Comparison of ENCODE assay signal across 8 cellular contexts in the genomic region with DNA sequence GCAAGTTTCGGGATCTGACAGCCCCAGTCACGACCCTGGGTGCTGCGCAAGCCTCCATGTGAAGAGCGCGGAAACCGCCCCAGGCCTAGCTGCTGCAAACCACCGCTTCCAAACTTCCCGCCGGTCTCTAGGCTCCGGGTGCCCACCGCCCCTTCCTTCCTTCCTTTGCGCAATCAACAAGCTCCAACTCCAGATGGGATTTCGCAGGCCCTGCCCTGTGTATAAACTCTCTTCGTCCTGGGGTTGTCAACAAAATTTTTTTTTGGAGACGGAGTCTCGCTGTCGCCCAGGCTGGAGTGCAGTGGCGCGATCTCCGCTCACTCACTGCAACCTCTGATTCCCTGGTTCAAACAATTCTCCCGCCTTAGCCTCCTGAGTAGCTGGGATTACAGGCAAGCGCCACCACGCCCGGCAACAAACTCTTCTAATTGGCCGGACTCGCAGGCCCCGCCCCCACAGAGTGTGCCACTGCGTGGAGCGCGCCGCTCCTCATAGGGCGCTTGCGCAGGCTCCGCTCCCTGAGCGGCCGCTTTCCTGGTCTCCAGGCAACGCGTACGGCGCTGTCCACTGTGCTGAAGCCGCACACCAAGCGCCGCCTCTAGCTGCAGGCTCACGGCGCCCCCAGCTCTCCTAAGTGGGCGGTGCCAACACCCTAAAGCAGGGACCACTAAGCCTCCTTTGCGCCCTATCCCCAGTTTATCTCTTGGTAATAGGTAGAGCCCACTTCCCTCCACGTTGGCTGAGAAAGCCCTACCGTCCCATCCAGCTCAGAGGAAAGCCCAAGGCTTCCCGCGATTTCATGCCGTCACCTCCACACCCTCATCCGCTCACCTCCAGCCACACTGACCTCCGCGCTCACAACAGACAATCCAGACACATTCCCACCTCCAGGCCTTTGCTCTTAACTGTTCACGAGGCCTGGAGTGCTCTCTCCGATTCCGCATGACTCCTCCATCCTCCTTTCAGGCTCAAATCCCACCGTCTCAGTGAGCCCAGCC. TPM values are rescaled to one million over a fixed set of nuclear protein-coding genes. Genes with fewer than 3 reads are reported as not detected.
DNase-seq lines count a peak whose midpoint lies in the region; ATAC-seq, FAIRE-seq and TF ChIP-seq lines count a peak whose summit lies in the region.

No MANE protein-coding gene starts in this region.

- H3K36me3 Mint-ChIP-seq in activated CD4-positive, alpha-beta T cell treated with anti-CD3 and anti-CD28 coated beads, Interleukin-2, amount 10 ng/mL, durations not matched to agents 24 days and 14 days (ENCODE audit: low read depth) = peaks cover 15% of the 10 kb centered on the region

- H3K4me3 ChIP-seq in choroid plexus epithelial cell (ENCODE audit: low read depth, low read length) = peak overlapping the region; percentile 20

- no peak for TF ChIP-seq CTCF in choroid plexus epithelial cell (conservative IDR thresholded peaks at IDR 0.05; ENCODE audit: low read depth, low read length)

- peaks cover 18% of the 10 kb centered on the region for H3K4me1 Mint-ChIP-seq in activated CD4-positive, alpha-beta T cell treated with anti-CD3 and anti-CD28 coated beads, Interleukin-2, amount 10 ng/mL, durations not matched to agents 24 days and 14 days

- H3K27ac Mint-ChIP-seq in activated CD4-positive, alpha-beta T cell treated with anti-CD3 and anti-CD28 coated beads, Interleukin-2, amount 10 ng/mL, durations not matched to agents 24 days and 14 days = peak overlapping the region; percentile 75

- peaks cover 6% of the 10 kb centered on the region for H3K27me3 Mint-ChIP-seq in activated CD4-positive, alpha-beta T cell treated with anti-CD3 and anti-CD28 coated beads, Interleukin-2, amount 10 ng/mL, durations not matched to agents 24 days and 14 days

- FAIRE-seq in GM12892 (lab: Jason Lieb, UNC) = peak; percentile 70

- H3K9me3 Mint-ChIP-seq in activated CD4-positive, alpha-beta T cell treated with anti-CD3 and anti-CD28 coated beads, Interleukin-2, amount 10 ng/mL, durations not matched to agents 24 days and 14 days = no peaks in the 10 kb centered on the region

- TF ChIP-seq POLR2A in GM12892 (IDR thresholded peaks at IDR 0.05; ENCODE audit: low read depth, low read length) = no peak

- H3K4me3 Mint-ChIP-seq in activated CD4-positive, alpha-beta T cell treated with anti-CD3 and anti-CD28 coated beads, Interleukin-2, amount 10 ng/mL, durations not matched to agents 24 days and 14 days = peak overlapping the region; percentile 85

- intact Hi-C loops in activated CD4-positive, alpha-beta T cell treated with anti-CD3 and anti-CD28 coated beads, Interleukin-2, amount 10 ng/mL, durations not matched to agents 24 days and 14 days (cut with micrococcal nuclease) = loop anchor here (5.0 kb wide), 1 partner anchor 188 kb away; no protein-coding TSS in a partner anchor

- DNase-seq in GM12892 (ENCODE audit: insufficient read length) (peak; percentile 97), NCI-H524 (lab: John Stamatoyannopoulos, UW) (peak; percentile 98 to 99), choroid plexus epithelial cell (ENCODE audit: low read depth) (peak; percentile 97), kidney tubule cell (ENCODE audit: low spot score) (peak; percentile 92)
- DNase-seq in activated CD4-positive, alpha-beta T cell treated with anti-CD3 and anti-CD28 coated beads, Interleukin-2, amount 10 ng/mL, durations not matched to agents 24 days and 14 days = peak; percentile 98
- peak; percentile 92 for DNase-seq in stimulated activated CD4-positive, alpha-beta T cell treated with anti-CD3 and anti-CD28 coated beads, Interleukin-1b, Interleukin-23, amount 100 ng/mL, for 48 hours

- peak; percentile 80 for ATAC-seq in HG03354 (IDR thresholded peaks at IDR 0.05; ENCODE audit: poor library complexity, severe bottlenecking, unreplicated experiment)
- no peak for ATAC-seq in HG03378 (IDR thresholded peaks at IDR 0.05; ENCODE audit: unreplicated experiment)

RNA-seq across cellular contexts. Expression of a gene that starts 5.5 kb away (rescaled TPM):
- polyA plus RNA-seq in GM12892 (2012; ENCODE audit: missing spikeins) = 33.5 TPM
- 86.0 and 95.2 TPM in 2 replicates for total RNA-seq in activated CD4-positive, alpha-beta T cell treated with anti-CD3 and anti-CD28 coated beads, Interleukin-2, amount 10 ng/mL, durations not matched to agents 24 days and 14 days

RNA-seq across cellular contexts. Expression of a gene that starts 22.2 kb away (rescaled TPM):
- 67.1 TPM for polyA plus RNA-seq in GM12892 (2012; ENCODE audit: missing spikeins)
- 198 and 211 TPM in 2 replicates for total RNA-seq in activated CD4-positive, alpha-beta T cell treated with anti-CD3 and anti-CD28 coated beads, Interleukin-2, amount 10 ng/mL, durations not matched to agents 24 days and 14 days

RNA-seq across cellular contexts. Expression of a gene that starts 41.6 kb away (rescaled TPM):
- polyA plus RNA-seq in GM12892 (2012; ENCODE audit: missing spikeins) = 171 TPM
- total RNA-seq in activated CD4-positive, alpha-beta T cell treated with anti-CD3 and anti-CD28 coated beads, Interleukin-2, amount 10 ng/mL, durations not matched to agents 24 days and 14 days = 588 TPM in 2 replicates
